Comparison of ENCODE assay signal across 9 cellular contexts in genomic region chr7:55271069-55271468, GRCh38.
DNase-seq lines count a peak whose midpoint lies in the region; ATAC-seq and TF ChIP-seq lines count a peak whose summit lies in the region.
"Had no signal": no experiment of that assay in that cellular context is flagged by ENCODE, and none has a peak within 500 bp of the region (broad histone marks: within the 10 kb centered on the region; RNA-seq: fewer than 3 reads in every experiment).

No MANE protein-coding gene starts in this region.

- H3K27me3 Mint-ChIP-seq in mesothelial cell of epicardium (ENCODE audit: low read depth): peaks cover 26% of the 10 kb centered on the region

- H3K4me3 ChIP-seq in NB4 (ENCODE audit: low read depth, low read length): no peak overlapping the region

- ATAC-seq in GM18505 (IDR thresholded peaks at IDR 0.05; ENCODE audit: unreplicated experiment): no peak

- no peak overlapping the region for H3K27ac Mint-ChIP-seq in mesothelial cell of epicardium

- TF ChIP-seq CTCF in GM12872 (IDR thresholded peaks at IDR 0.05; ENCODE audit: insufficient read depth, low read depth, low read length): peak; percentile 18; the same call in 1 of the 3 replicates
- TF ChIP-seq CTCF in NB4 (IDR thresholded peaks at IDR 0.05; ENCODE audit: low read depth, low read length): peak; percentile 55
- TF ChIP-seq CTCF in mesothelial cell of epicardium (IDR thresholded peaks at IDR 0.05; ENCODE audit: unreplicated experiment): no peak

- H3K4me3 Mint-ChIP-seq in mesothelial cell of epicardium: no peak overlapping the region

- DNase-seq in NB4 (ENCODE audit: low read depth): peak; percentile 30
- DNase-seq in dermis blood vessel endothelial cell: peak; percentile 26
- peak; percentile 12 for DNase-seq in renal cortical epithelial cell (ENCODE audit: low read depth)
- no peak for DNase-seq in activated effector memory CD4-positive, alpha-beta T cell treated with Interleukin-2 at 50 U/mL for 16 hours
- DNase-seq in mesothelial cell of epicardium (ENCODE audit: low spot score in 2 of 2, unreplicated experiment in 2 of 2): no peak
- DNase-seq: kidney glomerular epithelial cell, NCI-H345 had no signal

- H3K4me1 Mint-ChIP-seq in mesothelial cell of epicardium: peaks cover 5% of the 10 kb centered on the region

- TF ChIP-seq POLR2A in NB4 (IDR thresholded peaks at IDR 0.05; ENCODE audit: extremely low read depth, insufficient read length): no peak
- no peak for TF ChIP-seq POLR2A in GM18505 (IDR thresholded peaks at IDR 0.05; ENCODE audit: borderline replicate concordance, extremely low read depth, insufficient read depth, insufficient read length)

- no peaks in the 10 kb centered on the region for H3K9me3 Mint-ChIP-seq in mesothelial cell of epicardium

- H3K36me3 Mint-ChIP-seq in mesothelial cell of epicardium: no peaks in the 10 kb centered on the region

Comparison
In these comparisons a context has a peak if more than half of its experiments do, and no peak if none do; other contexts are left out.
1. DNase-seq: peak in NB4 (single experiment), dermis blood vessel endothelial cell (single experiment) and renal cortical epithelial cell (single experiment); none in activated effector memory CD4-positive, alpha-beta T cell treated with Interleukin-2 at 50 U/mL for 16 hours (single experiment) and mesothelial cell of epicardium (0 of 2).